In genomic region chr18:66727991-66728390, GRCh38 we compare ENCODE assay signal across 17 cellular contexts.
DNase-seq lines count a peak whose midpoint lies in the region; TF ChIP-seq lines count a peak whose summit lies in the region.
"Had no signal": no experiment of that assay in that cellular context is flagged by ENCODE, and none has a peak within 500 bp of the region (broad histone marks: within the 10 kb centered on the region; RNA-seq: fewer than 3 reads in every experiment).

No MANE protein-coding gene starts in this region.

- no peak overlapping the region for H3K18ac ChIP-seq in mesendoderm (ENCODE audit: low read length)

- H3K27ac ChIP-seq in Karpas-422 (ENCODE audit: low read length) (no peak overlapping the region), mesendoderm (ENCODE audit: low read depth, low read length) (no peak overlapping the region)

- DNase-seq in CD14-positive monocyte (ENCODE audit: low spot score) = no peak
- DNase-seq in Karpas-422 = no peak
- DNase-seq in SIG-M5 (lab: John Stamatoyannopoulos, UW) = peak; percentile 4
- DNase-seq in epithelial cell of esophagus (ENCODE audit: low read depth) = peak; percentile 18
- no peak for DNase-seq in mesendoderm
- no peak for DNase-seq in NCI-H128 (lab: John Stamatoyannopoulos, UW; ENCODE audit: unreplicated experiment)
- DNase-seq in NCI-H82 (lab: John Stamatoyannopoulos, UW) = no peak
- DNase-seq: DMS53, H7, IMR-90, NCI-H1105, NCI-H187, NCI-H446 treated with DMSO at 0.1 percent for 48 hours, NCI-H774, OCI-M1, RPMI8226 had no signal

- no peak overlapping the region for H2AK5ac ChIP-seq in mesendoderm (ENCODE audit: low read length)

- H3K4me3 Mint-ChIP-seq in CD14-positive monocyte = no peak overlapping the region
- H3K4me3 Mint-ChIP-seq: T-helper 1 cell treated with Interleukin-12 subunit alpha and Interleukin-12 subunit beta and Interleukin-4 antibody, amounts not matched to agents 30 μg/mL and 1 μg/mL, for 36 hours had no signal

- H3K79me1 ChIP-seq in mesendoderm (ENCODE audit: low read length) = no peaks in the 10 kb centered on the region

- H3K4me3 ChIP-seq in Karpas-422 (ENCODE audit: low read length) (no peak overlapping the region), epithelial cell of esophagus (ENCODE audit: low read length) (no peak overlapping the region), mesendoderm (ENCODE audit: low read length) (no peak overlapping the region)

- H3K9me3 Mint-ChIP-seq in CD14-positive monocyte = peaks cover 0 to 6% (median 0%) of the 10 kb centered on the region in 7 donors
- H3K9me3 Mint-ChIP-seq: T-helper 1 cell treated with Interleukin-12 subunit alpha and Interleukin-12 subunit beta and Interleukin-4 antibody, amounts not matched to agents 30 μg/mL and 1 μg/mL, for 36 hours had no signal

- H3K36me3 Mint-ChIP-seq in CD14-positive monocyte = no peaks in the 10 kb centered on the region

- peak overlapping the region in 4 of 7 donors; percentile 35 to 82 (median 66) for H3K27ac Mint-ChIP-seq in CD14-positive monocyte
- H3K27ac Mint-ChIP-seq: T-helper 1 cell treated with Interleukin-12 subunit alpha and Interleukin-12 subunit beta and Interleukin-4 antibody, amounts not matched to agents 30 μg/mL and 1 μg/mL, for 36 hours had no signal

- H2AFZ ChIP-seq in Karpas-422 (ENCODE audit: low read length) = 0 out of 2 replicates have a peak overlapping the region, but pooled peaks have one; percentile 42

- H3K9me2 ChIP-seq in Karpas-422 (replicated peaks; ENCODE audit: insufficient read depth, low read length) = no peaks in the 10 kb centered on the region

- H3K56ac ChIP-seq in mesendoderm (ENCODE audit: low read length) = no peak overlapping the region

- H3K4ac ChIP-seq in mesendoderm (ENCODE audit: low read depth, low read length) = no peak overlapping the region

- no peak overlapping the region for H2BK120ac ChIP-seq in mesendoderm (ENCODE audit: low read depth, low read length)

- H3K36me3 ChIP-seq in Karpas-422 (ENCODE audit: insufficient read depth, low read length) = no peaks in the 10 kb centered on the region
- H3K36me3 ChIP-seq in mesendoderm (ENCODE audit: control insufficient read depth, insufficient read depth, low read length) = no peaks in the 10 kb centered on the region

- no peak overlapping the region for H4K5ac ChIP-seq in mesendoderm (ENCODE audit: low read length)

- no peaks in the 10 kb centered on the region for H3K79me2 ChIP-seq in Karpas-422 (ENCODE audit: low read length)
- H3K79me2 ChIP-seq in mesendoderm (ENCODE audit: control insufficient read depth, insufficient read depth, low read length) = no peaks in the 10 kb centered on the region

- H2BK15ac ChIP-seq in mesendoderm (replicated peaks; ENCODE audit: low read depth) = no peak overlapping the region

- H3K4me1 ChIP-seq in Karpas-422 (ENCODE audit: low read length) (no peaks in the 10 kb centered on the region), mesendoderm (ENCODE audit: control insufficient read depth, low read depth, low read length) (no peaks in the 10 kb centered on the region)

- no peak overlapping the region for H3K4me2 ChIP-seq in Karpas-422 (ENCODE audit: low read depth, low read length, poor library complexity, severe bottlenecking)
- no peak overlapping the region for H3K4me2 ChIP-seq in mesendoderm (ENCODE audit: low read length)

- no peak overlapping the region for H3K9ac ChIP-seq in Karpas-422 (ENCODE audit: low read length)
- no peak overlapping the region for H3K9ac ChIP-seq in mesendoderm (ENCODE audit: low read length)

- no peak overlapping the region for H4K8ac ChIP-seq in mesendoderm (ENCODE audit: low read depth, low read length)

- WGBS in mesendoderm (ENCODE audit: extremely low coverage, insufficient coverage, low lambda C conversion rate) = no CpG with 5 or more reads among the region's 1 CpG

- no peak overlapping the region for H2BK5ac ChIP-seq in mesendoderm (ENCODE audit: low read length)

- peaks cover 11% of the 10 kb centered on the region for H3K4me1 Mint-ChIP-seq in CD14-positive monocyte

- TF ChIP-seq CTCF in CD14-positive monocyte (IDR thresholded peaks at IDR 0.05) = no peak
- no peak for TF ChIP-seq CTCF in epithelial cell of esophagus (IDR thresholded peaks at IDR 0.05; ENCODE audit: insufficient read depth, low read depth, low read length, missing control alignments)

- intact Hi-C loops in CD14-positive monocyte (cut with micrococcal nuclease) = no loop called here

- H3K27me3 Mint-ChIP-seq in CD14-positive monocyte (ENCODE audit: low read depth in 3 of 3) = peaks cover 0 to 2% (median 2%) of the 10 kb centered on the region in 3 donors

- H3K9me3 ChIP-seq in Karpas-422 (ENCODE audit: low read length) = peaks cover 60% of the 10 kb centered on the region

- H4K20me1 ChIP-seq in Karpas-422 (ENCODE audit: insufficient read depth, low read depth, low read length) = no peaks in the 10 kb centered on the region

- H3K27me3 ChIP-seq in Karpas-422 (ENCODE audit: low read length) (no peaks in the 10 kb centered on the region), mesendoderm (ENCODE audit: insufficient read depth, low read length, poor library complexity) (no peaks in the 10 kb centered on the region)

- H3K23ac ChIP-seq in mesendoderm (ENCODE audit: low read length) = no peak overlapping the region

Comparison
In these comparisons a context has a peak if more than half of its experiments do, and no peak if none do; other contexts are left out.
1. DNase-seq: peak in SIG-M5 (single experiment) and epithelial cell of esophagus (single experiment); none in CD14-positive monocyte (single experiment), Karpas-422 (single experiment), mesendoderm (single experiment), NCI-H128 (single experiment) and NCI-H82 (single experiment).